25 cellular contexts compared by ENCODE assay signal in genomic region chr15:64742921-64743320, GRCh38. TPM values are rescaled to one million over a fixed set of nuclear protein-coding genes. Genes with fewer than 3 reads are reported as not detected.
"Had no signal": no experiment of that assay in that cellular context is flagged by ENCODE, and none has a peak within 500 bp of the region (broad histone marks: within the 10 kb centered on the region; RNA-seq: fewer than 3 reads in every experiment).

No MANE protein-coding gene starts in this region.

- H3K9me3 Mint-ChIP-seq: activated CD4-positive, alpha-beta memory T cell treated with anti-CD3 and anti-CD28 coated beads for 36 hours; activated naive CD4-positive, alpha-beta T cell treated with anti-CD3 and anti-CD28 coated beads for 36 hours; activated naive CD8-positive, alpha-beta T cell treated with anti-CD3 and anti-CD28 coated beads, Interleukin-2, amount 10 ng/mL, durations not matched to agents 7 days and 5 days; activated T-cell treated with anti-CD3 and anti-CD28 coated beads, Interleukin-2, amount 50 U/mL, for 72 hours; natural killer cell; stimulated activated naive CD8-positive, alpha-beta T cell treated with anti-CD3 and anti-CD28 coated beads, Interleukin-15, amount 100 ng/mL, for 72 hours had no signal

- H3K27me3 ChIP-seq: testis, upper lobe of right lung had no signal

- H3K9me3 ChIP-seq: lower lobe of right lung, testis, upper lobe of right lung had no signal

- H3K4me1 Mint-ChIP-seq: activated naive CD8-positive, alpha-beta T cell treated with anti-CD3 and anti-CD28 coated beads, Interleukin-2, amount 10 ng/mL, durations not matched to agents 7 days and 5 days; stimulated activated naive CD8-positive, alpha-beta T cell treated with anti-CD3 and anti-CD28 coated beads, Interleukin-15, amount 100 ng/mL, for 72 hours; T-helper 17 cell had no signal

- H3K27ac Mint-ChIP-seq: activated CD4-positive, alpha-beta memory T cell treated with anti-CD3 and anti-CD28 coated beads for 36 hours; activated naive CD4-positive, alpha-beta T cell treated with anti-CD3 and anti-CD28 coated beads for 36 hours; activated naive CD8-positive, alpha-beta T cell treated with anti-CD3 and anti-CD28 coated beads, Interleukin-2, amount 10 ng/mL, durations not matched to agents 7 days and 5 days; activated T-cell treated with anti-CD3 and anti-CD28 coated beads, Interleukin-2, amount 50 U/mL, for 72 hours; natural killer cell; progenitor cell of endocrine pancreas; stimulated activated naive CD8-positive, alpha-beta T cell treated with anti-CD3 and anti-CD28 coated beads, Interleukin-15, amount 100 ng/mL, for 72 hours had no signal

- H3K36me3 Mint-ChIP-seq: activated CD4-positive, alpha-beta memory T cell treated with anti-CD3 and anti-CD28 coated beads for 36 hours; activated naive CD8-positive, alpha-beta T cell treated with anti-CD3 and anti-CD28 coated beads, Interleukin-2, amount 10 ng/mL, durations not matched to agents 7 days and 5 days; natural killer cell had no signal

- H3K27ac ChIP-seq: lower lobe of right lung, SK-N-MC, skin epidermis, testis, upper lobe of right lung had no signal

- H3K4me3 Mint-ChIP-seq: activated CD4-positive, alpha-beta memory T cell treated with anti-CD3 and anti-CD28 coated beads for 36 hours; activated naive CD4-positive, alpha-beta T cell treated with anti-CD3 and anti-CD28 coated beads for 36 hours; activated naive CD8-positive, alpha-beta T cell treated with anti-CD3 and anti-CD28 coated beads, Interleukin-2, amount 10 ng/mL, durations not matched to agents 7 days and 5 days; activated T-cell treated with anti-CD3 and anti-CD28 coated beads, Interleukin-2, amount 50 U/mL, for 72 hours; natural killer cell; stimulated activated naive CD8-positive, alpha-beta T cell treated with anti-CD3 and anti-CD28 coated beads, Interleukin-15, amount 100 ng/mL, for 72 hours; T-helper 17 cell had no signal

- H3K36me3 ChIP-seq: lower lobe of right lung, upper lobe of right lung had no signal

- ATAC-seq: activated T-cell treated with anti-CD3 and anti-CD28 coated beads, Interleukin-2, amount 50 U/mL, for 72 hours; left colon; lower lobe of right lung; natural killer cell; stimulated activated naive CD8-positive, alpha-beta T cell treated with anti-CD3 and anti-CD28 coated beads, Interleukin-15, amount 100 ng/mL, for 72 hours; T-helper 17 cell; upper lobe of right lung had no signal

- H3K4me3 ChIP-seq: lower lobe of right lung, SK-N-MC, skin epidermis, testis, upper lobe of right lung had no signal

- DNase-seq: activated CD4-positive, alpha-beta memory T cell treated with anti-CD3 and anti-CD28 coated beads for 36 hours; activated CD4-positive, alpha-beta T cell treated with anti-CD3 and anti-CD28 coated beads for 48 hours; activated effector memory CD4-positive, alpha-beta T cell treated with Interleukin-2 at 50 U/mL for 16 hours; activated naive CD4-positive, alpha-beta T cell treated with anti-CD3 and anti-CD28 coated beads for 36 hours; activated naive CD8-positive, alpha-beta T cell treated with anti-CD3 and anti-CD28 coated beads, Interleukin-2, amount 10 ng/mL, durations not matched to agents 7 days and 5 days; activated T-cell treated with anti-CD3 and anti-CD28 coated beads, Interleukin-2, amount 50 U/mL, for 72 hours; amniotic stem cell; cortex of kidney; foreskin melanocyte; glutamatergic neuron; islet precursor cell; left colon; lower lobe of right lung; mesendoderm; natural killer cell; stimulated activated CD4-positive, alpha-beta T cell treated with anti-CD3 and anti-CD28 coated beads, Interleukin-1b, Interleukin-23, amount 100 ng/mL, for 48 hours; stimulated activated naive CD8-positive, alpha-beta T cell treated with anti-CD3 and anti-CD28 coated beads, Interleukin-15, amount 100 ng/mL, for 72 hours; SW 1271; T-helper 17 cell; testis; upper lobe of right lung had no signal

RNA-seq across cellular contexts. Expression of gene RBPMS2, which starts 32.5 kb away (rescaled TPM):
- total RNA-seq: activated naive CD4-positive, alpha-beta T cell treated with anti-CD3 and anti-CD28 coated beads for 36 hours; activated naive CD8-positive, alpha-beta T cell treated with anti-CD3 and anti-CD28 coated beads, Interleukin-2, amount 10 ng/mL, durations not matched to agents 7 days and 5 days; bronchial epithelial cell had no signal
